Comparison of ENCODE assay signal across 24 cellular contexts in genomic region chr9:121871431-121872025, GRCh38.
DNase-seq lines count a peak whose midpoint lies in the region; ATAC-seq and TF ChIP-seq lines count a peak whose summit lies in the region.
"Had no signal": no experiment of that assay in that cellular context is flagged by ENCODE, and none has a peak within 500 bp of the region (broad histone marks: within the 10 kb centered on the region; RNA-seq: fewer than 3 reads in every experiment).

No MANE protein-coding gene starts in this region.

- no peaks in the 10 kb centered on the region for H3K4me1 ChIP-seq in right atrium auricular region
- H3K4me1 ChIP-seq: gastroesophageal sphincter, prostate gland, SJCRH30, spleen had no signal

- no peak for TF ChIP-seq CTCF in right atrium auricular region (IDR thresholded peaks at IDR 0.05)
- no peak for TF ChIP-seq CTCF in fibroblast of pulmonary artery (IDR thresholded peaks at IDR 0.05; ENCODE audit: low read length, missing control alignments)

- intact Hi-C loops in cardiac septum (cut with DNase I) = no loop called here

- H3K27ac ChIP-seq in right atrium auricular region = no peak overlapping the region
- H3K27ac ChIP-seq: gastroesophageal sphincter, prostate gland, SJCRH30, spleen had no signal

- no peaks in the 10 kb centered on the region for H3K36me3 ChIP-seq in right atrium auricular region
- H3K36me3 ChIP-seq: prostate gland, SJCRH30 had no signal

- peak; percentile 89 for ATAC-seq in SK-N-SH treated with all-trans-retinoic acid at 6 μM for 48 hours
- ATAC-seq: activated CD8-positive, alpha-beta T cell treated with anti-CD3 and anti-CD28 coated beads for 36 hours; gastroesophageal sphincter; left colon had no signal

- H3K4me3 ChIP-seq in right atrium auricular region = no peak overlapping the region
- H3K4me3 ChIP-seq in fibroblast of pulmonary artery (replicated peaks; ENCODE audit: low read depth, low read length) = no peak overlapping the region
- H3K4me3 ChIP-seq: gastroesophageal sphincter, prostate gland, SJCRH30, spleen had no signal

- H3K9me3 ChIP-seq in right atrium auricular region = no peaks in the 10 kb centered on the region
- H3K9me3 ChIP-seq: gastroesophageal sphincter, prostate gland, SJCRH30, spleen had no signal

- no peaks in the 10 kb centered on the region for H3K27me3 ChIP-seq in right atrium auricular region
- H3K27me3 ChIP-seq: gastroesophageal sphincter, SJCRH30, spleen had no signal

- DNase-seq in cardiac septum (ENCODE audit: low spot score) (peak; percentile 47), right atrium auricular region (ENCODE audit: low spot score) (no peak), fibroblast of pulmonary artery (ENCODE audit: low read depth) (peak; percentile 6), SHP77 (lab: John Stamatoyannopoulos, UW) (no peak), NCI-H1048 (lab: John Stamatoyannopoulos, UW) (no peak), hippocampal formation (lab: John Stamatoyannopoulos, UW) (no peak), iPS-NIHi7 (ENCODE audit: extremely low spot score) (no peak)
- DNase-seq: activated CD4-positive, CD25-positive, alpha-beta regulatory T cell; activated CD8-positive, alpha-beta T cell treated with anti-CD3 and anti-CD28 coated beads for 36 hours; activated naive CD4-positive, alpha-beta T cell treated with anti-CD3 and anti-CD28 coated beads, Interleukin-2, amount 50 U/mL, for 16 hours; activated T-cell treated with anti-CD3 and anti-CD28 coated beads, Interleukin-2, amount 50 U/mL, for 48 hours; dermis blood vessel endothelial cell; KG1; left colon; NCI-H1105; NCI-H2107; NCI-H526; SJCRH30; spleen; stimulated activated CD8-positive, alpha-beta memory T cell treated with anti-CD3 and anti-CD28 coated beads, Interleukin-4, amount 100 ng/mL, for 48 hours; T-helper 2 cell had no signal

TF ChIP-seq in SK-N-SH treated with all-trans-retinoic acid at 6 μM for 48 hours, 23 proteins besides CTCF, POLR2A, EP300 and RAD21:
- TF ChIP-seq ZC3H10 (CRISPR knock-in tag; IDR thresholded peaks at IDR 0.05) = no peak
- no peak for TF ChIP-seq ARNTL (CRISPR knock-in tag; IDR thresholded peaks at IDR 0.05; ENCODE audit: borderline replicate concordance, low read depth)
- no peak for TF ChIP-seq OSR1 (CRISPR knock-in tag; IDR thresholded peaks at IDR 0.05)
- TF ChIP-seq, protein P1, sequence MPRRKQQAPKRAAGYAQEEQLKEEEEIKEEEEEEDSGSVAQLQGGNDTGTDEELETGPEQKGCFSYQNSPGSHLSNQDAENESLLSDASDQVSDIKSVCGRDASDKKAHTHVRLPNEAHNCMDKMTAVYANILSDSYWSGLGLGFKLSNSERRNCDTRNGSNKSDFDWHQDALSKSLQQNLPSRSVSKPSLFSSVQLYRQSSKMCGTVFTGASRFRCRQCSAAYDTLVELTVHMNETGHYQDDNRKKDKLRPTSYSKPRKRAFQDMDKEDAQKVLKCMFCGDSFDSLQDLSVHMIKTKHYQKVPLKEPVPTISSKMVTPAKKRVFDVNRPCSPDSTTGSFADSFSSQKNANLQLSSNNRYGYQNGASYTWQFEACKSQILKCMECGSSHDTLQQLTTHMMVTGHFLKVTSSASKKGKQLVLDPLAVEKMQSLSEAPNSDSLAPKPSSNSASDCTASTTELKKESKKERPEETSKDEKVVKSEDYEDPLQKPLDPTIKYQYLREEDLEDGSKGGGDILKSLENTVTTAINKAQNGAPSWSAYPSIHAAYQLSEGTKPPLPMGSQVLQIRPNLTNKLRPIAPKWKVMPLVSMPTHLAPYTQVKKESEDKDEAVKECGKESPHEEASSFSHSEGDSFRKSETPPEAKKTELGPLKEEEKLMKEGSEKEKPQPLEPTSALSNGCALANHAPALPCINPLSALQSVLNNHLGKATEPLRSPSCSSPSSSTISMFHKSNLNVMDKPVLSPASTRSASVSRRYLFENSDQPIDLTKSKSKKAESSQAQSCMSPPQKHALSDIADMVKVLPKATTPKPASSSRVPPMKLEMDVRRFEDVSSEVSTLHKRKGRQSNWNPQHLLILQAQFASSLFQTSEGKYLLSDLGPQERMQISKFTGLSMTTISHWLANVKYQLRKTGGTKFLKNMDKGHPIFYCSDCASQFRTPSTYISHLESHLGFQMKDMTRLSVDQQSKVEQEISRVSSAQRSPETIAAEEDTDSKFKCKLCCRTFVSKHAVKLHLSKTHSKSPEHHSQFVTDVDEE (CRISPR knock-in tag; IDR thresholded peaks at IDR 0.05) = no peak
- no peak for TF ChIP-seq TOX (CRISPR knock-in tag; IDR thresholded peaks at IDR 0.05; ENCODE audit: borderline replicate concordance)
- no peak for TF ChIP-seq ZFP3 (CRISPR knock-in tag; IDR thresholded peaks at IDR 0.05)
- TF ChIP-seq CREB5 (CRISPR knock-in tag; IDR thresholded peaks at IDR 0.05; ENCODE audit: low read depth) = no peak
- TF ChIP-seq, protein P2, sequence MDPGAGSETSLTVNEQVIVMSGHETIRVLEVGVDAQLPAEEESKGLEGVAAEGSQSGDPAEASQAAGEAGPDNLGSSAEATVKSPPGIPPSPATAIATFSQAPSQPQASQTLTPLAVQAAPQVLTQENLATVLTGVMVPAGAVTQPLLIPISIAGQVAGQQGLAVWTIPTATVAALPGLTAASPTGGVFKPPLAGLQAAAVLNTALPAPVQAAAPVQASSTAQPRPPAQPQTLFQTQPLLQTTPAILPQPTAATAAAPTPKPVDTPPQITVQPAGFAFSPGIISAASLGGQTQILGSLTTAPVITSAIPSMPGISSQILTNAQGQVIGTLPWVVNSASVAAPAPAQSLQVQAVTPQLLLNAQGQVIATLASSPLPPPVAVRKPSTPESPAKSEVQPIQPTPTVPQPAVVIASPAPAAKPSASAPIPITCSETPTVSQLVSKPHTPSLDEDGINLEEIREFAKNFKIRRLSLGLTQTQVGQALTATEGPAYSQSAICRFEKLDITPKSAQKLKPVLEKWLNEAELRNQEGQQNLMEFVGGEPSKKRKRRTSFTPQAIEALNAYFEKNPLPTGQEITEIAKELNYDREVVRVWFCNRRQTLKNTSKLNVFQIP (CRISPR knock-in tag; IDR thresholded peaks at IDR 0.05; ENCODE audit: borderline replicate concordance, low read depth) = no peak
- TF ChIP-seq GLIS3 (CRISPR knock-in tag; IDR thresholded peaks at IDR 0.05) = no peak
- TF ChIP-seq BACH2 (CRISPR knock-in tag; IDR thresholded peaks at IDR 0.05; ENCODE audit: borderline replicate concordance) = no peak
- TF ChIP-seq ZNF70 (CRISPR knock-in tag; IDR thresholded peaks at IDR 0.05) = no peak
- TF ChIP-seq ZNF8 (CRISPR knock-in tag; IDR thresholded peaks at IDR 0.05) = no peak
- TF ChIP-seq, protein P3, sequence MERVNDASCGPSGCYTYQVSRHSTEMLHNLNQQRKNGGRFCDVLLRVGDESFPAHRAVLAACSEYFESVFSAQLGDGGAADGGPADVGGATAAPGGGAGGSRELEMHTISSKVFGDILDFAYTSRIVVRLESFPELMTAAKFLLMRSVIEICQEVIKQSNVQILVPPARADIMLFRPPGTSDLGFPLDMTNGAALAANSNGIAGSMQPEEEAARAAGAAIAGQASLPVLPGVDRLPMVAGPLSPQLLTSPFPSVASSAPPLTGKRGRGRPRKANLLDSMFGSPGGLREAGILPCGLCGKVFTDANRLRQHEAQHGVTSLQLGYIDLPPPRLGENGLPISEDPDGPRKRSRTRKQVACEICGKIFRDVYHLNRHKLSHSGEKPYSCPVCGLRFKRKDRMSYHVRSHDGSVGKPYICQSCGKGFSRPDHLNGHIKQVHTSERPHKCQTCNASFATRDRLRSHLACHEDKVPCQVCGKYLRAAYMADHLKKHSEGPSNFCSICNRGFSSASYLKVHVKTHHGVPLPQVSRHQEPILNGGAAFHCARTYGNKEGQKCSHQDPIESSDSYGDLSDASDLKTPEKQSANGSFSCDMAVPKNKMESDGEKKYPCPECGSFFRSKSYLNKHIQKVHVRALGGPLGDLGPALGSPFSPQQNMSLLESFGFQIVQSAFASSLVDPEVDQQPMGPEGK (CRISPR knock-in tag; IDR thresholded peaks at IDR 0.05; ENCODE audit: borderline replicate concordance) = no peak

Comparison
In these comparisons a context has a peak if more than half of its experiments do, and no peak if none do; other contexts are left out.
1. DNase-seq: peak in cardiac septum (single experiment) and fibroblast of pulmonary artery (single experiment); none in right atrium auricular region (single experiment), SHP77 (0 of 2), NCI-H1048 (single experiment), hippocampal formation (0 of 2) and iPS-NIHi7 (single experiment).